ENCODE assay signal across 8 cellular contexts in genomic region chr5:111158105-111158744, GRCh38.
DNase-seq lines count a peak whose midpoint lies in the region; ATAC-seq, FAIRE-seq and TF ChIP-seq lines count a peak whose summit lies in the region.

No MANE protein-coding gene starts in this region.

- peak; percentile 88 for ATAC-seq in K562
- no peak for ATAC-seq in stimulated activated memory B cell treated with anti-CD40 and anti-IgM and Interleukin-4, amounts not matched to agents 10 μg/mL and 1 μg/mL and 100 μg/mL, for 72 hours

- no TSS peak for BruUV-seq in K562 (replicated peaks; lab: Mats Ljungman, UMichigan)

- peak; percentile 89 to 90 for TF ChIP-seq RAD21 in K562 (CRISPR knock-in tag; conservative IDR thresholded peaks at IDR 0.05 in 1 of 2, IDR thresholded peaks at IDR 0.05 in 1 of 2)

- no peaks in the 10 kb centered on the region for H3K4me1 Mint-ChIP-seq in immature natural killer cell
- no peaks in the 10 kb centered on the region for H3K4me1 Mint-ChIP-seq in stimulated activated memory B cell treated with anti-CD40 and anti-IgM and Interleukin-4, amounts not matched to agents 10 μg/mL and 1 μg/mL and 100 μg/mL, for 72 hours

- POLR2A ChIA-PET in K562 (lab: Yijun Ruan, JAX) = interaction anchor here (0.7 kb wide), 1 partner anchor 45 kb away, joined by 3 read pairs; no protein-coding TSS in a partner anchor

- H3K27me3 Mint-ChIP-seq in immature natural killer cell (ENCODE audit: low read depth in 3 of 3) = peaks cover 0 to 8% (median 2%) of the 10 kb centered on the region in 3 donors
- H3K27me3 Mint-ChIP-seq in stimulated activated memory B cell treated with anti-CD40 and anti-IgM and Interleukin-4, amounts not matched to agents 10 μg/mL and 1 μg/mL and 100 μg/mL, for 72 hours = peaks cover 7% of the 10 kb centered on the region

- H3K9me3 ChIP-seq in K562 (replicated peaks; ENCODE audit: control insufficient read depth, insufficient read depth, low read depth, low read length) = no peaks in the 10 kb centered on the region

- no peaks in the 10 kb centered on the region for H3K79me2 ChIP-seq in K562 (ENCODE audit: control insufficient read depth, insufficient read depth, low read length)

- H3K27ac ChIP-seq in K562 (ENCODE audit: extremely low read depth, low read depth, low read length) = no peak overlapping the region

- H3K4me1 ChIP-seq in K562 (replicated peaks in 1 of 2; ENCODE audit: control insufficient read depth in 2 of 2, insufficient read depth in 2 of 2, low read length in 2 of 2) = no peaks in the 10 kb centered on the region

- CTCF ChIA-PET in K562 (lab: Yijun Ruan, JAX; ENCODE audit: low intra/inter-chr PET ratio) = interaction anchor here (0.5 to 2.4 kb wide), 5 partner anchors 120 to 989 kb away, joined by 3 to 23 read pairs (median 6); no protein-coding TSS in a partner anchor

- H3K27ac Mint-ChIP-seq in immature natural killer cell = no peak overlapping the region
- no peak overlapping the region for H3K27ac Mint-ChIP-seq in stimulated activated memory B cell treated with anti-CD40 and anti-IgM and Interleukin-4, amounts not matched to agents 10 μg/mL and 1 μg/mL and 100 μg/mL, for 72 hours

- in situ Hi-C loops in K562 (cut with MboI) = no loop called here

- TF ChIP-seq CTCF in K562 (IDR thresholded peaks at IDR 0.05 in 2 of 3, conservative IDR thresholded peaks at IDR 0.05 in 1 of 3; ENCODE audit: insufficient read depth in 2 of 3, low read depth in 1 of 3, low read length in 3 of 3) = peak; percentile 80 to 96 (median 92)

- no peak overlapping the region for H3K4me3 ChIP-seq in K562

- H3K27me3 ChIP-seq in K562 (ENCODE audit: control insufficient read depth in 2 of 2, insufficient read depth in 2 of 2, low read length in 2 of 2) = no peaks in the 10 kb centered on the region; a peak in 1 of 5 replicates

- no peak overlapping the region for H2AFZ ChIP-seq in K562 (ENCODE audit: low read depth, low read length)

- no peak for TF ChIP-seq POLR2A in K562 (conservative IDR thresholded peaks at IDR 0.05)

- H4K20me1 ChIP-seq in K562 (replicated peaks; ENCODE audit: control insufficient read depth, insufficient read depth, low read length) = no peaks in the 10 kb centered on the region

- no peak for TF ChIP-seq EP300 in K562 (IDR thresholded peaks at IDR 0.05; ENCODE audit: low read length)

- H3K9ac ChIP-seq in K562 (ENCODE audit: insufficient read depth in 1 of 2, low read depth in 2 of 2, low read length in 2 of 2) = no peak overlapping the region

- no peaks in the 10 kb centered on the region for H3K9me1 ChIP-seq in K562 (ENCODE audit: control insufficient read depth, insufficient read depth, low read length)

- FAIRE-seq in TTC549 (lab: Jason Lieb, UNC) (peak; percentile 78), K562 (lab: Jason Lieb, UNC) (peak; percentile 81)

- no peak overlapping the region for H3K4me2 ChIP-seq in K562 (ENCODE audit: insufficient read depth, low read length)

- H3K4me3 Mint-ChIP-seq in immature natural killer cell = no peak overlapping the region
- no peak overlapping the region for H3K4me3 Mint-ChIP-seq in stimulated activated memory B cell treated with anti-CD40 and anti-IgM and Interleukin-4, amounts not matched to agents 10 μg/mL and 1 μg/mL and 100 μg/mL, for 72 hours

- DNase-seq in GM04504 (ENCODE audit: low read depth) (peak; percentile 52), HCEC 1CT (peak; percentile 58), NCI-H146 (lab: John Stamatoyannopoulos, UW) (peak; percentile 70), K562 (ENCODE audit: extremely low read depth in 1 of 4, low spot score in 3 of 4) (peak; percentile 42 to 77 (median 71)), immature natural killer cell (peak; percentile 26 to 43 (median 28))
- DNase-seq in stimulated activated CD4-positive, alpha-beta T cell treated with anti-CD3 and anti-CD28 coated beads, Interleukin-15, amount 100 ng/mL, for 24 hours = peak; percentile 87

- 4% methylated on average over 9 of the region's 9 CpGs for WGBS in K562 (ENCODE audit: insufficient coverage, low coverage, missing lambda C conversion rate)

- intact Hi-C loops in K562 (cut with micrococcal nuclease) = loop anchor here (1.0 to 5.0 kb wide), 4 partner anchors 121 to 989 kb away; no protein-coding TSS in a partner anchor

- H3K9me3 Mint-ChIP-seq in immature natural killer cell = no peaks in the 10 kb centered on the region
- no peaks in the 10 kb centered on the region for H3K9me3 Mint-ChIP-seq in stimulated activated memory B cell treated with anti-CD40 and anti-IgM and Interleukin-4, amounts not matched to agents 10 μg/mL and 1 μg/mL and 100 μg/mL, for 72 hours

- H3K36me3 ChIP-seq in K562 (ENCODE audit: control insufficient read depth, insufficient read depth, low read length) = no peaks in the 10 kb centered on the region

- no peaks in the 10 kb centered on the region for H3K36me3 Mint-ChIP-seq in immature natural killer cell
- H3K36me3 Mint-ChIP-seq in stimulated activated memory B cell treated with anti-CD40 and anti-IgM and Interleukin-4, amounts not matched to agents 10 μg/mL and 1 μg/mL and 100 μg/mL, for 72 hours = no peaks in the 10 kb centered on the region

TF ChIP-seq in K562, 482 proteins besides CTCF, POLR2A, EP300 and RAD21 (continues in another document):
- TF ChIP-seq STAG1 (CRISPR knock-in tag; IDR thresholded peaks at IDR 0.05; ENCODE audit: borderline replicate concordance) = peak; percentile 36; the same call in 1 of the 2 replicates
- TF ChIP-seq CEBPG (CRISPR knock-in tag; IDR thresholded peaks at IDR 0.05) = no peak
- 0 out of 4 replicates have a peak, but pooled peaks of 1 of the 2 experiments have one; percentile 11 for TF ChIP-seq CEBPG (tag; conservative IDR thresholded peaks at IDR 0.05 in 1 of 2, IDR thresholded peaks at IDR 0.05 in 1 of 2)
- no peak for TF ChIP-seq ERF (CRISPR knock-in tag; IDR thresholded peaks at IDR 0.05)
- TF ChIP-seq HDAC2 (IDR thresholded peaks at IDR 0.05) = no peak
- no peak for TF ChIP-seq GABPB1 (CRISPR knock-in tag; IDR thresholded peaks at IDR 0.05)
- no peak for TF ChIP-seq MBD1 (CRISPR knock-in tag; IDR thresholded peaks at IDR 0.05)
- no peak for TF ChIP-seq ZNF717 (CRISPR knock-in tag; IDR thresholded peaks at IDR 0.05)
- TF ChIP-seq KLF16 (IDR thresholded peaks at IDR 0.05) = peak; percentile 74; the same call in 1 of the 2 replicates
- no peak for TF ChIP-seq THAP7 (CRISPR knock-in tag; IDR thresholded peaks at IDR 0.05)
- peak; percentile 79 for TF ChIP-seq SMC3 (conservative IDR thresholded peaks at IDR 0.05; ENCODE audit: insufficient read depth, low read depth, low read length)
- TF ChIP-seq KLF13 (tag; IDR thresholded peaks at IDR 0.05; ENCODE audit: borderline replicate concordance, low read depth) = no peak

Comparison
In these comparisons a context has a peak if more than half of its experiments do, and no peak if none do; other contexts are left out.
1. DNase-seq: peak in every context shown above with its lines; median percentile 87 in stimulated activated CD4-positive, alpha-beta T cell treated with anti-CD3 and anti-CD28 coated beads, Interleukin-15, amount 100 ng/mL, for 24 hours; 71 in K562; 70 in NCI-H146; 58 in HCEC 1CT; 52 in GM04504; 28 in immature natural killer cell.